ENCODE assay signal across 8 cellular contexts in genomic region chr16:4692460-4693295, GRCh38. TPM values are rescaled to one million over a fixed set of nuclear protein-coding genes. Genes with fewer than 3 reads are reported as not detected.
A peak's percentile ranks its signal among the peaks of the same experiment; 100 is the strongest.
DNase-seq lines count a peak whose midpoint lies in the region; ATAC-seq and TF ChIP-seq lines count a peak whose summit lies in the region.

No MANE protein-coding gene starts in this region.

- peaks cover 8% of the 10 kb centered on the region for H3K36me3 ChIP-seq in cardiac muscle cell
- H3K36me3 ChIP-seq in prostate gland, result no peaks in the 10 kb centered on the region

- H3K27ac Mint-ChIP-seq in activated B cell treated with CpG ODN at 0.5 μM for 24 hours, result peak overlapping the region; percentile 69

- no peak for TF ChIP-seq CTCF in AG04450 (IDR thresholded peaks at IDR 0.05; ENCODE audit: low read depth, low read length)
- no peak for TF ChIP-seq CTCF in activated B cell treated with CpG ODN at 0.5 μM for 24 hours (IDR thresholded peaks at IDR 0.05)
- TF ChIP-seq CTCF in cardiac muscle cell (IDR thresholded peaks at IDR 0.05; ENCODE audit: low read depth, low read length), result no peak
- TF ChIP-seq CTCF in prostate gland (IDR thresholded peaks at IDR 0.05), result no peak

- no peaks in the 10 kb centered on the region for H3K27me3 Mint-ChIP-seq in activated B cell treated with CpG ODN at 0.5 μM for 24 hours

- no peaks in the 10 kb centered on the region for H3K9me3 Mint-ChIP-seq in activated B cell treated with CpG ODN at 0.5 μM for 24 hours

- CTCF ChIA-PET in AG04450 (lab: Charles Lee), result interaction anchor here (1.4 kb wide), 1 partner anchor 10 kb away, joined by 6 read pairs; no protein-coding TSS in a partner anchor
- CTCF ChIA-PET in activated B cell treated with CpG ODN at 0.5 μM for 24 hours (lab: Charles Lee), result interaction anchor here (1.0 to 1.7 kb wide), 3 partner anchors 69 to 107 kb away, joined by 3 to 4 read pairs (median 3); partner anchors contain the start of gene MGRN1

- H3K4me3 Mint-ChIP-seq in activated B cell treated with CpG ODN at 0.5 μM for 24 hours, result peak overlapping the region; percentile 85

- H3K4me1 Mint-ChIP-seq in activated B cell treated with CpG ODN at 0.5 μM for 24 hours, result peaks cover 9% of the 10 kb centered on the region

- H3K36me3 Mint-ChIP-seq in activated B cell treated with CpG ODN at 0.5 μM for 24 hours (ENCODE audit: low read depth), result peaks cover 25% of the 10 kb centered on the region

- H3K27ac ChIP-seq in AG04450 (ENCODE audit: low read depth, low read length) (peak overlapping the region; percentile 21), cardiac muscle cell (no peak overlapping the region), prostate gland (peak overlapping the region; percentile 75 to 82)

- WGBS in prostate gland, result 17% methylated on average over 29 of the region's 31 CpGs

- H3K4me1 ChIP-seq in cardiac muscle cell (ENCODE audit: low read depth) (peaks cover 4% of the 10 kb centered on the region), prostate gland (replicated peaks) (peaks cover 13% of the 10 kb centered on the region)

- TF ChIP-seq POLR2A in prostate gland (IDR thresholded peaks at IDR 0.05), result no peak

- H3K27me3 ChIP-seq in AG04450 (ENCODE audit: control insufficient read depth, insufficient read depth, low read length), result no peaks in the 10 kb centered on the region
- H3K27me3 ChIP-seq in cardiac muscle cell, result no peaks in the 10 kb centered on the region
- no peaks in the 10 kb centered on the region for H3K27me3 ChIP-seq in prostate gland (replicated peaks; ENCODE audit: insufficient read depth)

- H3K4me3 ChIP-seq in AG04450 (ENCODE audit: low read depth, low read length) (peak overlapping the region; percentile 69), cardiac muscle cell (peak overlapping the region; percentile 49), prostate gland (peak overlapping the region; percentile 90 to 99)

- H3K9me3 ChIP-seq in AG04450 (ENCODE audit: control insufficient read depth, insufficient read depth, low read length) (no peaks in the 10 kb centered on the region; the same call in 1 of the 2 replicates), cardiac muscle cell (ENCODE audit: low read depth) (no peaks in the 10 kb centered on the region), prostate gland (no peaks in the 10 kb centered on the region)

- ATAC-seq in GM19324 (IDR thresholded peaks at IDR 0.05; ENCODE audit: low FRiP score, unreplicated experiment) (peak; percentile 13), HG03378 (IDR thresholded peaks at IDR 0.05; ENCODE audit: unreplicated experiment) (peak; percentile 25), activated B cell treated with CpG ODN at 0.5 μM for 24 hours (ENCODE audit: low read depth) (peak; percentile 2)

- POLR2A ChIA-PET in AG04450 (lab: Yijun Ruan, JAX) (interaction anchor here (1.4 kb wide), 1 partner anchor 42 kb away, joined by 5 read pairs; the partner anchor contains the start of genes ANKS3 and DNAAF8), activated B cell treated with CpG ODN at 0.5 μM for 24 hours (lab: Charles Lee) (interaction anchor here (0.6 to 2.2 kb wide), 7 partner anchors 42 to 110 kb away, joined by 3 to 27 read pairs (median 5); partner anchors contain the start of genes ANKS3, DNAAF8 and ROGDI)

- DNase-seq in AG04450 (ENCODE audit: low read depth, low spot score) (no peak), activated B cell treated with CpG ODN at 0.5 μM for 24 hours (no peak), cardiac muscle cell (ENCODE audit: low read depth in 1 of 2, low spot score in 1 of 2) (peak in 1 of 2 donors; percentile 7), prostate gland (ENCODE audit: low spot score) (no peak), EL (no peak), COR-L47 (lab: John Stamatoyannopoulos, UW) (no peak)

- intact Hi-C loops in activated B cell treated with CpG ODN at 0.5 μM for 24 hours (cut with micrococcal nuclease) (loop anchor here (1.0 to 5.0 kb wide), 9 partner anchors 42 to 421 kb away; partner anchors contain the start of genes ANKS3, CORO7, DNAAF8 and EEF2KMT), prostate gland (cut with DNase I) (loop anchor here (5.0 kb wide), 2 partner anchors 80 to 265 kb away; partner anchors contain the start of genes SEC14L5 and UBALD1)

RNA-seq across cellular contexts. Expression of gene NUDT16L1, which starts 0.7 kb away (rescaled TPM):
- polyA plus RNA-seq in AG04450 (2011; rRNA removed) (25.2 and 29.3 TPM in 2 replicates), cardiac muscle cell (141 and 157 TPM in 2 replicates)
- polyA minus RNA-seq in AG04450 (2011; rRNA and poly(A)+ RNA removed), result 5.9 and 7.2 TPM in 2 replicates
- total RNA-seq in activated B cell treated with CpG ODN at 0.5 μM for 24 hours (32.0 and 32.9 TPM in 2 replicates), cardiac muscle cell (84.4 and 139 TPM in 2 replicates), prostate gland (10 to 100 TPM; 57.4 to 75.3 TPM)

RNA-seq across cellular contexts. Expression of gene ANKS3, which starts 41.4 kb away (rescaled TPM):
- polyA plus RNA-seq in AG04450 (2011; rRNA removed) (14.0 and 15.0 TPM in 2 replicates), cardiac muscle cell (35.2 and 37.6 TPM in 2 replicates)
- polyA minus RNA-seq in AG04450 (2011; rRNA and poly(A)+ RNA removed), result 26.1 and 38.9 TPM in 2 replicates
- total RNA-seq in activated B cell treated with CpG ODN at 0.5 μM for 24 hours (17.9 and 21.9 TPM in 2 replicates), cardiac muscle cell (38.7 and 40.3 TPM in 2 replicates), prostate gland (10 to 100 TPM; 19.1 to 42.9 TPM)

RNA-seq across cellular contexts. Expression of gene DNAAF8, which starts 41.7 kb away (rescaled TPM):
- 0.89 and 1.6 TPM in 2 replicates for polyA plus RNA-seq in AG04450 (2011; rRNA removed)
- polyA minus RNA-seq in AG04450 (2011; rRNA and poly(A)+ RNA removed), result 0.78 and 1.7 TPM in 2 replicates
- 0.29 and 0.31 TPM in 2 replicates for total RNA-seq in activated B cell treated with CpG ODN at 0.5 μM for 24 hours
- 0.77 and 1.2 TPM in 2 replicates for total RNA-seq in cardiac muscle cell
- polyA plus RNA-seq in cardiac muscle cell, result 0.07 and 1.2 TPM in 2 replicates
- 10 to 100 TPM in 1 of 2 donors, 1 to 10 TPM in 1; 7.1 to 21.9 TPM for total RNA-seq in prostate gland
